In genomic region chrX:132218100-132218807, GRCh38 we compare ENCODE assay signal across 8 cellular contexts. TPM values are rescaled to one million over a fixed set of nuclear protein-coding genes. Genes with fewer than 3 reads are reported as not detected.
DNase-seq lines count a peak whose midpoint lies in the region; ATAC-seq and TF ChIP-seq lines count a peak whose summit lies in the region.

No MANE protein-coding gene starts in this region.

- DNase-seq in AG20443 (ENCODE audit: low spot score) = peak; percentile 91
- peak; percentile 89 for DNase-seq in NCI-H460 (ENCODE audit: extremely low read depth, low read depth)
- peak; percentile 68 for DNase-seq in activated CD4-positive, alpha-beta T cell treated with anti-CD3 and anti-CD28 coated beads for 1 hour
- DNase-seq in choroid plexus epithelial cell (ENCODE audit: low read depth) = peak; percentile 84
- DNase-seq in left kidney (ENCODE audit: low read depth, low spot score) = peak; percentile 93
- DNase-seq in stimulated activated CD4-positive, alpha-beta T cell treated with anti-CD3 and anti-CD28 coated beads, Interleukin-1b, Interleukin-23, amount 100 ng/mL, for 4 hours (ENCODE audit: low read depth in 2 of 2) = peak; percentile 60

- H3K4me3 ChIP-seq in choroid plexus epithelial cell (ENCODE audit: low read depth, low read length) = peak overlapping the region; percentile 70

- TF ChIP-seq CTCF in choroid plexus epithelial cell (conservative IDR thresholded peaks at IDR 0.05; ENCODE audit: low read depth, low read length) = no peak

- peak; percentile 41 for ATAC-seq in GM19043 (IDR thresholded peaks at IDR 0.05; ENCODE audit: low read depth, unreplicated experiment)
- ATAC-seq in HG03342 (IDR thresholded peaks at IDR 0.05; ENCODE audit: unreplicated experiment) = peak; percentile 48

RNA-seq across cellular contexts. Expression of gene RAP2C, which starts 1.0 kb away (rescaled TPM):
- 26.4 and 31.2 TPM in 2 replicates for total RNA-seq in NCI-H460 (2014; rRNA removed; shearing (Covaris generic))
- 17.0 and 29.9 TPM in 2 replicates for polyA plus RNA-seq in NCI-H460 (2014; cell fraction: nucleus; rRNA removed)

Comparison
In these comparisons a context has a peak if more than half of its experiments do, and no peak if none do; other contexts are left out.
1. Peak in every context shown above with its lines: DNase-seq, ATAC-seq and H3K4me3 ChIP-seq.